Comparison of ENCODE assay signal across 7 cellular contexts in the genomic region with DNA sequence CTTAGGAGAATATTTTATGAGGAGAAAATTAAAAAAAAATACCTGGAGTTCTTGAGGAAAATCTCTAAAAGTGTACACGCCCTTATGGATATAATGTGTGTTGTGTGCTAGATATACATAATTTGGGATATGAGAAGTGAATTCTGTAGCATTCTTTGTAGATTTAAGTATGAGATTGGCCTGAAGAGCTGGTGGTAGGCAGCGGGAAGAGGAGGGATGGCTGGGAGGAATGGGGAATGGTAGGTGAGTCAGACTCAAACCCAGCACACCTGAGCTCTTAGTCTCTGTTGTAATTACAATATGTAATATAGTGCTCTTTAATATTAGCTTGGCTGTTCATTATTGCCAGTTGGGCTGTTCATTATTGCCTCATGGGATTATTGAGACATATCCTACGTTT.
"Had no signal": no experiment of that assay in that cellular context is flagged by ENCODE, and none has a peak within 500 bp of the region (broad histone marks: within the 10 kb centered on the region; RNA-seq: fewer than 3 reads in every experiment).

No MANE protein-coding gene starts in this region.

- H3K27ac Mint-ChIP-seq: GM23338, H9 had no signal

- H2AFZ ChIP-seq: GM23338 had no signal

- H3K4me3 ChIP-seq: GM23338, K562 had no signal

- FAIRE-seq: H1, H54, HTR-8/SVneo, K562 had no signal

- ATAC-seq: GM23338, K562 had no signal

- H3K4me1 Mint-ChIP-seq: GM23338 had no signal

- DNase-seq: H9, HCEC 1CT had no signal

- H3K9me3 Mint-ChIP-seq: GM23338, H9 had no signal

- H3K4me2 ChIP-seq: GM23338 had no signal

- H3K4me3 Mint-ChIP-seq: GM23338, H9 had no signal
